12 cellular contexts compared by ENCODE assay signal in the genomic region with DNA sequence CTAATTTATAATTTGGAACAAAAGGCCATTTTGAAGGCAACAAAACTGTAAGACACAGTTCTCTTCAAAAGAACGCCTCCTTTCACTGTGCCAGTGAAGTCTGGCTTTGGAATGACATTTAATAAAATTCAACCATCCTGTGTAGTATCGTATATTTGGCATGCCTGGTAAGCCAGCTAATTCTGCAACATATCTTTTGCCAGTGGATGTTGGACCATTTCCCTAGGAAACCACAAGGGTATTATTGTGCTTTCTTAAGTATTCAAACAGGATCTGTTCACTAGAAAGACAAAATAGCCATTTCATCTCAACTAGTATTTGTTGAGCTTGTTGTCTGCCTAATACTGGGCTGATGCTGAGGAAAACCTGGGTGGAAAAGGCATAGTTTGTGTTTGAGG.
DNase-seq lines count a peak whose midpoint lies in the region; ATAC-seq and TF ChIP-seq lines count a peak whose summit lies in the region.
"Had no signal": no experiment of that assay in that cellular context is flagged by ENCODE, and none has a peak within 500 bp of the region (broad histone marks: within the 10 kb centered on the region; RNA-seq: fewer than 3 reads in every experiment).

No MANE protein-coding gene starts in this region.

- TF ChIP-seq CTCF in fibroblast of villous mesenchyme (IDR thresholded peaks at IDR 0.05; ENCODE audit: insufficient read depth, low read depth, low read length) = peak; percentile 6

- DNase-seq in H4 (ENCODE audit: low spot score) (peak; percentile 32), fibroblast of villous mesenchyme (ENCODE audit: low read depth) (peak; percentile 59), superior temporal gyrus (ENCODE audit: extremely low spot score) (peak; percentile 85), SHP77 (lab: John Stamatoyannopoulos, UW) (no peak), activated T-cell treated with anti-CD3 and anti-CD28 coated beads for 4 hours (no peak)
- DNase-seq: mesendoderm, NCI-H1092, NCI-H524 treated with DMSO at 0.1 percent for 48 hours, Peyer's patch, T1000 had no signal

- no peak overlapping the region for H3K4me3 ChIP-seq in fibroblast of villous mesenchyme (ENCODE audit: low read depth, low read length)
- H3K4me3 ChIP-seq: Peyer's patch had no signal

- H3K27ac ChIP-seq in angular gyrus (ENCODE audit: low read depth, low read length) = peak overlapping the region; percentile 90
- H3K27ac ChIP-seq: Peyer's patch had no signal

- no peak for ATAC-seq in GM21825 (IDR thresholded peaks at IDR 0.05; ENCODE audit: unreplicated experiment)

Comparison
In these comparisons a context has a peak if more than half of its experiments do, and no peak if none do; other contexts are left out.
1. DNase-seq: peak in H4 (single experiment), fibroblast of villous mesenchyme (single experiment) and superior temporal gyrus (single experiment); none in SHP77 (0 of 2) and activated T-cell treated with anti-CD3 and anti-CD28 coated beads for 4 hours (single experiment).